20 cellular contexts compared by ENCODE assay signal in genomic region chr10:69505636-69506318, GRCh38. TPM values are rescaled to one million over a fixed set of nuclear protein-coding genes. Genes with fewer than 3 reads are reported as not detected.
DNase-seq lines count a peak whose midpoint lies in the region; ATAC-seq and TF ChIP-seq lines count a peak whose summit lies in the region.
"Had no signal": no experiment of that assay in that cellular context is flagged by ENCODE, and none has a peak within 500 bp of the region (broad histone marks: within the 10 kb centered on the region; RNA-seq: fewer than 3 reads in every experiment).

No MANE protein-coding gene starts in this region.

- no peaks in the 10 kb centered on the region for H3K27me3 ChIP-seq in CD4-positive, CD25-positive, alpha-beta regulatory T cell (ENCODE audit: control insufficient read depth, insufficient read depth, low read length)
- H3K27me3 ChIP-seq in H7 (ENCODE audit: control insufficient read depth, insufficient read depth, low read length) (no peaks in the 10 kb centered on the region), sigmoid colon (no peaks in the 10 kb centered on the region)
- H3K27me3 ChIP-seq: MG63, suprapubic skin had no signal

- TF ChIP-seq POLR2A in sigmoid colon (IDR thresholded peaks at IDR 0.05), result no peak

- H3K27me3 Mint-ChIP-seq in CD4-positive, CD25-positive, alpha-beta regulatory T cell, result no peaks in the 10 kb centered on the region
- H3K27me3 Mint-ChIP-seq: activated CD4-positive, alpha-beta T cell treated with anti-CD3 and anti-CD28 coated beads for 36 hours had no signal

- TF ChIP-seq CTCF in sigmoid colon (IDR thresholded peaks at IDR 0.05), result no peak

- DNase-seq in CD4-positive, CD25-positive, alpha-beta regulatory T cell, result no peak
- DNase-seq in H7 (peak; percentile 24), left kidney (ENCODE audit: low read depth, low spot score) (peak; percentile 0), sigmoid colon (peak; percentile 63), NCI-H345 treated with DMSO at 0.1 percent for 48 hours (lab: John Stamatoyannopoulos, UW; ENCODE audit: unreplicated experiment) (no peak)
- DNase-seq: activated CD4-positive, alpha-beta T cell treated with anti-CD3 and anti-CD28 coated beads for 36 hours; activated naive CD4-positive, alpha-beta T cell treated with anti-CD3 and anti-CD28 coated beads for 36 hours; anterior cingulate cortex; effector memory CD4-positive, alpha-beta T cell; left colon; MG63; NCI-H1436 treated with DMSO at 0.1 percent for 48 hours; NCI-H526 treated with DMSO at 0.1 percent for 48 hours; stimulated activated CD4-positive, alpha-beta T cell treated with anti-CD3 and anti-CD28 coated beads, Interleukin-15, amount 100 ng/mL, for 24 hours had no signal

- no peak overlapping the region for H3K4me3 ChIP-seq in CD4-positive, CD25-positive, alpha-beta regulatory T cell (ENCODE audit: low read depth, low read length)
- no peak overlapping the region for H3K4me3 ChIP-seq in H7 (ENCODE audit: insufficient read depth, low read depth, low read length)
- no peak overlapping the region for H3K4me3 ChIP-seq in sigmoid colon
- H3K4me3 ChIP-seq: MG63, suprapubic skin had no signal

- peak overlapping the region; percentile 53 to 78 (median 65) for H3K27ac Mint-ChIP-seq in CD4-positive, CD25-positive, alpha-beta regulatory T cell
- H3K27ac Mint-ChIP-seq: activated CD4-positive, alpha-beta T cell treated with anti-CD3 and anti-CD28 coated beads for 36 hours; activated naive CD4-positive, alpha-beta T cell treated with anti-CD3 and anti-CD28 coated beads for 36 hours; IgD-negative memory B cell had no signal

- H3K9me3 ChIP-seq in CD4-positive, CD25-positive, alpha-beta regulatory T cell (ENCODE audit: control insufficient read depth in 2 of 2, low read length in 2 of 2), result no peaks in the 10 kb centered on the region
- H3K9me3 ChIP-seq in sigmoid colon, result no peaks in the 10 kb centered on the region
- H3K9me3 ChIP-seq: Caco-2, MG63, suprapubic skin had no signal

- no peaks in the 10 kb centered on the region for H3K9me3 Mint-ChIP-seq in CD4-positive, CD25-positive, alpha-beta regulatory T cell
- H3K9me3 Mint-ChIP-seq: activated naive CD4-positive, alpha-beta T cell treated with anti-CD3 and anti-CD28 coated beads for 36 hours; IgD-negative memory B cell had no signal

- intact Hi-C loops in sigmoid colon (cut with DNase I), result loop anchor here (10.0 kb wide), 1 partner anchor 181 kb away; no protein-coding TSS in a partner anchor

- peak overlapping the region in 1 of 4 donors; percentile 39 for H3K4me3 Mint-ChIP-seq in CD4-positive, CD25-positive, alpha-beta regulatory T cell
- H3K4me3 Mint-ChIP-seq: activated CD4-positive, alpha-beta T cell treated with anti-CD3 and anti-CD28 coated beads for 36 hours; activated naive CD4-positive, alpha-beta T cell treated with anti-CD3 and anti-CD28 coated beads for 36 hours had no signal

- TF ChIP-seq EP300 in sigmoid colon (IDR thresholded peaks at IDR 0.05), result no peak

- no peak overlapping the region for H3K27ac ChIP-seq in CD4-positive, CD25-positive, alpha-beta regulatory T cell (ENCODE audit: insufficient read depth, low read length, poor library complexity, severe bottlenecking)
- peak overlapping the region; percentile 14 to 93 (median 78) for H3K27ac ChIP-seq in sigmoid colon
- H3K27ac ChIP-seq: suprapubic skin had no signal

- no peak for ATAC-seq in CD4-positive, CD25-positive, alpha-beta regulatory T cell (ENCODE audit: low read depth in 2 of 2)
- ATAC-seq in HG03442 (IDR thresholded peaks at IDR 0.05; ENCODE audit: unreplicated experiment) (no peak), GM18519 (IDR thresholded peaks at IDR 0.05; ENCODE audit: low FRiP score, unreplicated experiment) (no peak)
- ATAC-seq: activated CD4-positive, alpha-beta T cell treated with anti-CD3 and anti-CD28 coated beads for 36 hours; left colon had no signal

- H3K36me3 Mint-ChIP-seq in CD4-positive, CD25-positive, alpha-beta regulatory T cell, result no peaks in the 10 kb centered on the region
- H3K36me3 Mint-ChIP-seq: IgD-negative memory B cell had no signal

- H3K4me1 Mint-ChIP-seq in CD4-positive, CD25-positive, alpha-beta regulatory T cell, result peaks cover 0 to 24% (median 14%) of the 10 kb centered on the region in 4 donors

- 92% methylated on average over 15 of the region's 15 CpGs for WGBS in sigmoid colon, 2 donors

- no peaks in the 10 kb centered on the region for H3K36me3 ChIP-seq in CD4-positive, CD25-positive, alpha-beta regulatory T cell (ENCODE audit: control insufficient read depth, insufficient read depth, low read length)
- H3K36me3 ChIP-seq in H7 (replicated peaks; ENCODE audit: control insufficient read depth, insufficient read depth, low read length), result no peaks in the 10 kb centered on the region
- peaks cover 0 to 32% (median 13%) of the 10 kb centered on the region in 4 donors for H3K36me3 ChIP-seq in sigmoid colon
- H3K36me3 ChIP-seq: MG63, suprapubic skin had no signal

- peaks cover 15% of the 10 kb centered on the region for H3K4me1 ChIP-seq in CD4-positive, CD25-positive, alpha-beta regulatory T cell (ENCODE audit: control insufficient read depth, insufficient read depth, low read length, poor library complexity, severe bottlenecking)
- H3K4me1 ChIP-seq in sigmoid colon, result peaks cover 0 to 29% (median 24%) of the 10 kb centered on the region in 4 donors

RNA-seq across cellular contexts. Expression of gene TSPAN15, which starts 54.5 kb away (rescaled TPM):
- 4.3 TPM for total RNA-seq in CD4-positive, CD25-positive, alpha-beta regulatory T cell
- polyA plus RNA-seq in CD4-positive, CD25-positive, alpha-beta regulatory T cell, result 1 to 10 TPM; 1.5 to 6.0 (median 3.1) TPM
- 5.0 and 6.5 TPM in 2 replicates for total RNA-seq in H7 (2014; rRNA removed; shearing (Covaris generic))
- total RNA-seq in sigmoid colon, result 10 to 100 TPM; 55.4 to 76.4 (median 67.4) TPM
- 100 to 1,000 TPM in 1 of 3 donors, 10 to 100 TPM in 2; 43.0 to 100 (median 70.9) TPM for polyA plus RNA-seq in sigmoid colon
- total RNA-seq: H4 had no signal
- polyA plus RNA-seq: IgD-negative memory B cell had no signal

Comparison
In these comparisons a context has a peak if more than half of its experiments do, and no peak if none do; other contexts are left out.
1. DNase-seq: peak in H7 (single experiment), left kidney (single experiment) and sigmoid colon (single experiment); none in CD4-positive, CD25-positive, alpha-beta regulatory T cell (0 of 3) and NCI-H345 treated with DMSO at 0.1 percent for 48 hours (single experiment).